In genomic region chr2:170162261-170162612, GRCh38 we compare ENCODE assay signal across 1 cellular context.
TF ChIP-seq lines count a peak whose summit lies in the region.

No MANE protein-coding gene starts in this region.

TF ChIP-seq in IMR-90, 13 proteins besides CTCF, POLR2A, EP300 and RAD21:
- TF ChIP-seq SMC3 (IDR thresholded peaks at IDR 0.05; ENCODE audit: low read depth, low read length) (no peak), BHLHE40 (IDR thresholded peaks at IDR 0.05; ENCODE audit: low read depth, low read length) (no peak), CEBPB (IDR thresholded peaks at IDR 0.05; ENCODE audit: low read depth, low read length) (0 out of 2 replicates have a peak, but pooled peaks have one; percentile 42), MAFK (IDR thresholded peaks at IDR 0.05; ENCODE audit: low read depth, low read length) (no peak), NFE2L2 (IDR thresholded peaks at IDR 0.05; ENCODE audit: low read depth, low read length) (no peak)
TF ChIP-seq in IMR-90: peak in this region for 1.
